In the genomic region with DNA sequence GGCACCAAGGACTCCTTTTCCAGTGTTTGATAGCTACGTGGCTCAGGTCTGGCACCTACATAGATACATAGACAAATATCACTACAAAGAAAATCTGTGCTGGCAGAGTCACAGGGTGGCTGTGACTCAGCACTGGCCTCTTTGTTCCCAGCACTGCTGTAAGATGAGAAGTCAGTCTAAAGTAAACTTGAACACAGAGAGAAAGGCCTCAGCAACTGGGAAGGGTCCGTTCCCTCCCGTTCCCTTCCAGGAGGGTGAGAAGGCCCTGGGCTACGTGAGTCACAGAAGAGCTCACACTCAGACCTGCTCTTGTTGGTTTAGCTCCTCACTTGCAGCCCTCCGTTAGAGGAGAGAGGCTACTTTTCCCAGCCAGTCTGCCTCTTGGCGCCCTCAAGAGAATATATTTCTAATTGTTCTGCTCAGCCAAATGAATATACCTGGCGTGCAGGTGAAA, we compare ENCODE assay signal across 8 cellular contexts.
DNase-seq lines count a peak whose midpoint lies in the region; TF ChIP-seq lines count a peak whose summit lies in the region.

No MANE protein-coding gene starts in this region.

- H3K27me3 ChIP-seq in WERI-Rb-1 (ENCODE audit: insufficient read depth, low read depth, severe bottlenecking) = no peaks in the 10 kb centered on the region
- H3K27me3 ChIP-seq in iPS-20b (ENCODE audit: insufficient read depth, low read length) = peaks cover 15% of the 10 kb centered on the region

- TF ChIP-seq CTCF in AG09309 (IDR thresholded peaks at IDR 0.05; ENCODE audit: control insufficient read depth, insufficient read depth, low read depth, low read length, missing control alignments) (no peak), WERI-Rb-1 (IDR thresholded peaks at IDR 0.05; ENCODE audit: low read depth, low read length) (no peak)

- H3K36me3 ChIP-seq in WERI-Rb-1 = no peaks in the 10 kb centered on the region
- H3K36me3 ChIP-seq in iPS-20b (ENCODE audit: insufficient read depth, low read depth, low read length) = peaks cover 12% of the 10 kb centered on the region; the same call in 1 of the 2 replicates

- no peaks in the 10 kb centered on the region for H3K9me3 ChIP-seq in WERI-Rb-1 (ENCODE audit: severe bottlenecking)
- no peaks in the 10 kb centered on the region for H3K9me3 ChIP-seq in iPS-20b (ENCODE audit: insufficient read depth, low read depth, low read length)

- peak overlapping the region; percentile 8; the same call in 1 of the 2 replicates for H3K9ac ChIP-seq in iPS-20b (ENCODE audit: low read depth, low read length)

- H3K27ac ChIP-seq in WERI-Rb-1 (peak overlapping the region; percentile 8), iPS-20b (ENCODE audit: low read length) (no peak overlapping the region)

- H3K4me3 ChIP-seq in AG09309 (ENCODE audit: control insufficient read depth, low read depth, low read length) (no peak overlapping the region), WERI-Rb-1 (ENCODE audit: low read depth, low read length) (no peak overlapping the region), iPS-20b (ENCODE audit: low read length) (no peak overlapping the region)

- peaks cover 20% of the 10 kb centered on the region for H3K4me1 ChIP-seq in iPS-20b (ENCODE audit: insufficient read depth, low read length)

- DNase-seq in AG09309 (ENCODE audit: low read depth) = peak; percentile 90
- DNase-seq in NCI-H1048 (lab: John Stamatoyannopoulos, UW) = peak; percentile 29
- DNase-seq in WERI-Rb-1 = no peak
- peak; percentile 97 for DNase-seq in stromal cell of bone marrow (ENCODE audit: low read depth)
- DNase-seq in activated CD4-positive, CD25-positive, alpha-beta regulatory T cell (lab: John Stamatoyannopoulos, UW) = no peak
- no peak for DNase-seq in activated CD4-positive, alpha-beta T cell treated with anti-CD3 and anti-CD28 coated beads for 4 hours
- no peak for DNase-seq in activated T-cell treated with anti-CD3 and anti-CD28 coated beads, Interleukin-2, amount 50 U/mL, for 48 hours

Comparison
In these comparisons a context has a peak if more than half of its experiments do, and no peak if none do; other contexts are left out.
1. DNase-seq: peak in AG09309 (single experiment), NCI-H1048 (single experiment) and stromal cell of bone marrow (single experiment); none in WERI-Rb-1 (single experiment), activated CD4-positive, CD25-positive, alpha-beta regulatory T cell (0 of 4), activated CD4-positive, alpha-beta T cell treated with anti-CD3 and anti-CD28 coated beads for 4 hours (0 of 2) and activated T-cell treated with anti-CD3 and anti-CD28 coated beads, Interleukin-2, amount 50 U/mL, for 48 hours (0 of 2).